In genomic region chr9:19229725-19230355, GRCh38 we compare ENCODE assay signal across 8 cellular contexts. TPM values are rescaled to one million over a fixed set of nuclear protein-coding genes. Genes with fewer than 3 reads are reported as not detected.
DNase-seq lines count a peak whose midpoint lies in the region; ATAC-seq and TF ChIP-seq lines count a peak whose summit lies in the region.

No MANE protein-coding gene starts in this region.

- intact Hi-C loops in activated CD4-positive, alpha-beta T cell treated with anti-CD3 and anti-CD28 coated beads for 36 hours (cut with DNase I, micrococcal nuclease): loop anchor here (1.0 to 10.0 kb wide), 11 partner anchors 46 to 765 kb away; partner anchors contain the start of genes HAUS6 (in 2 of the 2), RPS6 (in 2 of the 2), RRAGA (in 2 of the 2) and PLIN2 (in 1 of the 2)
- intact Hi-C loops in lower lobe of right lung (cut with DNase I): no loop called here

- H3K27ac Mint-ChIP-seq in activated CD4-positive, alpha-beta T cell treated with anti-CD3 and anti-CD28 coated beads for 36 hours: peak overlapping the region; percentile 30
- H3K27ac Mint-ChIP-seq in T-helper 17 cell: no peak overlapping the region

- ATAC-seq in activated CD4-positive, alpha-beta T cell treated with anti-CD3 and anti-CD28 coated beads for 36 hours: peak; percentile 60
- ATAC-seq in HG02642 (IDR thresholded peaks at IDR 0.05; ENCODE audit: poor library complexity, unreplicated experiment): peak; percentile 55
- peak; percentile 66 for ATAC-seq in T-helper 17 cell
- ATAC-seq in lower lobe of right lung: peak; percentile 73

- POLR2A ChIA-PET in activated CD4-positive, alpha-beta T cell treated with anti-CD3 and anti-CD28 coated beads for 36 hours (lab: Charles Lee): interaction anchor here (0.8 kb wide), 1 partner anchor 180 kb away, joined by 3 read pairs; no protein-coding TSS in a partner anchor

- peaks cover 14% of the 10 kb centered on the region for H3K4me1 Mint-ChIP-seq in activated CD4-positive, alpha-beta T cell treated with anti-CD3 and anti-CD28 coated beads for 36 hours
- H3K4me1 Mint-ChIP-seq in T-helper 17 cell: peaks cover 2% of the 10 kb centered on the region

- peaks cover 30% of the 10 kb centered on the region for H3K4me1 ChIP-seq in lower lobe of right lung

- peak; percentile 80 for DNase-seq in activated CD4-positive, alpha-beta T cell treated with anti-CD3 and anti-CD28 coated beads for 36 hours
- DNase-seq in activated CD4-positive, alpha-beta T cell treated with anti-CD3 and anti-CD28 coated beads, Interleukin-2, amount 50 U/mL, for 48 hours: no peak
- DNase-seq in NAMALWA (ENCODE audit: low spot score) (peak; percentile 89), T-helper 17 cell (peak in 2 of 3 donors; percentile 48), coronary artery (ENCODE audit: low spot score) (no peak), lower lobe of right lung (no peak)
- peak in 4 of 6 experiments; percentile 52 to 80 (median 76) for DNase-seq in stimulated activated naive CD4-positive, alpha-beta T cell (lab: John Stamatoyannopoulos, UW)

- H3K36me3 ChIP-seq in lower lobe of right lung: no peaks in the 10 kb centered on the region

- H3K4me3 ChIP-seq in coronary artery (peak overlapping the region; percentile 98), lower lobe of right lung (peak overlapping the region; percentile 99)

- CTCF ChIA-PET in activated CD4-positive, alpha-beta T cell treated with anti-CD3 and anti-CD28 coated beads for 36 hours (lab: Charles Lee): interaction anchor here (0.7 to 1.1 kb wide), 4 partner anchors 13 to 56 kb away, joined by 3 to 5 read pairs (median 4); no protein-coding TSS in a partner anchor

- TF ChIP-seq CTCF in coronary artery (IDR thresholded peaks at IDR 0.05) (no peak), lower lobe of right lung (IDR thresholded peaks at IDR 0.05) (no peak)

- no peak overlapping the region for H3K4me3 Mint-ChIP-seq in activated CD4-positive, alpha-beta T cell treated with anti-CD3 and anti-CD28 coated beads for 36 hours
- no peak overlapping the region for H3K4me3 Mint-ChIP-seq in T-helper 17 cell

- H3K27me3 ChIP-seq in lower lobe of right lung (ENCODE audit: low read depth): no peaks in the 10 kb centered on the region

- peak overlapping the region; percentile 94 to 98 for H3K27ac ChIP-seq in coronary artery
- peak overlapping the region; percentile 98 for H3K27ac ChIP-seq in lower lobe of right lung

- H3K9me3 ChIP-seq in T-helper 17 cell (ENCODE audit: control insufficient read depth, low read length, poor library complexity, severe bottlenecking) (no peaks in the 10 kb centered on the region), lower lobe of right lung (no peaks in the 10 kb centered on the region)

- H3K27me3 Mint-ChIP-seq in activated CD4-positive, alpha-beta T cell treated with anti-CD3 and anti-CD28 coated beads for 36 hours: no peaks in the 10 kb centered on the region
- no peaks in the 10 kb centered on the region for H3K27me3 Mint-ChIP-seq in T-helper 17 cell

- no peaks in the 10 kb centered on the region for H3K9me3 Mint-ChIP-seq in activated CD4-positive, alpha-beta T cell treated with anti-CD3 and anti-CD28 coated beads for 36 hours (ENCODE audit: low read depth)

- no peaks in the 10 kb centered on the region for H3K36me3 Mint-ChIP-seq in activated CD4-positive, alpha-beta T cell treated with anti-CD3 and anti-CD28 coated beads for 36 hours (ENCODE audit: low read depth)
- no peaks in the 10 kb centered on the region for H3K36me3 Mint-ChIP-seq in T-helper 17 cell (ENCODE audit: low read depth)

RNA-seq across cellular contexts. Expression of gene DENND4C, which starts 0.7 kb away (rescaled TPM):
- 10 to 100 TPM; 17.2 to 22.2 TPM for total RNA-seq in activated CD4-positive, alpha-beta T cell treated with anti-CD3 and anti-CD28 coated beads for 36 hours
- total RNA-seq in T-helper 17 cell: 10 to 100 TPM; 49.4 to 54.4 TPM
- total RNA-seq in lower lobe of right lung: 105 TPM

Comparison
In these comparisons a context has a peak if more than half of its experiments do, and no peak if none do; other contexts are left out.
1. DNase-seq: peak in activated CD4-positive, alpha-beta T cell treated with anti-CD3 and anti-CD28 coated beads for 36 hours (single experiment), NAMALWA (single experiment), T-helper 17 cell (2 of 3) and stimulated activated naive CD4-positive, alpha-beta T cell (4 of 6); none in activated CD4-positive, alpha-beta T cell treated with anti-CD3 and anti-CD28 coated beads, Interleukin-2, amount 50 U/mL, for 48 hours (0 of 2), coronary artery (single experiment) and lower lobe of right lung (single experiment).
2. Peak in every context shown above with its lines, with median percentiles within 50 percentile points of each other: ATAC-seq.